ENCODE assay signal across 8 cellular contexts in the genomic region with DNA sequence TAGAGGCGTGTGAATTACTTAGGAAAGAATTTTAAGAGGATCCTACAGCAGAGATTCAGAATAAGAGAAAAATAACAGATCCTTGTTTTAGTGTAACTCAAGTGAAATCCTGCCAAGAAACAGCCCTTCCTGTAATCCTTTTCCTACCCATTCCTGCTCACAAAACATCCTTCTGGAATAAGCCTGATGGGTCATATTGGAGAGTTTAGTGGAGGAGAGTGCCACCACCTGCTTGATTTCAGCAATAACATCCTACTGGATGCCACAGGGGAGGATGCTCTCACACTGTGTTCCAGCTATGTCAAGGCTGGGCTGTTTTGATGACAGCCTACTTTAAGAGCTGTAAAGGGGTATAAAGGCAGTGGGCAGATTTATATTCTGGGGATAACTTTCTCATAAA. TPM values are rescaled to one million over a fixed set of nuclear protein-coding genes. Genes with fewer than 3 reads are reported as not detected.
DNase-seq lines count a peak whose midpoint lies in the region; ATAC-seq, FAIRE-seq and TF ChIP-seq lines count a peak whose summit lies in the region.

No MANE protein-coding gene starts in this region.

- H3K36me3 Mint-ChIP-seq in neural progenitor cell (no peaks in the 10 kb centered on the region), natural killer cell (no peaks in the 10 kb centered on the region)

- H3K4me1 Mint-ChIP-seq in neural progenitor cell (no peaks in the 10 kb centered on the region), natural killer cell (no peaks in the 10 kb centered on the region)

- no peaks in the 10 kb centered on the region for H3F3A ChIP-seq in neural progenitor cell (ENCODE audit: low read depth)

- H4K20me1 ChIP-seq in neural progenitor cell (ENCODE audit: low read depth) = no peaks in the 10 kb centered on the region

- no peak overlapping the region for H3K9ac ChIP-seq in neural progenitor cell

- no peak overlapping the region for H3K4me3 ChIP-seq in BE2C (ENCODE audit: low read depth, low read length)
- H3K4me3 ChIP-seq in HEK293 (ENCODE audit: low read depth, low read length) = no peak overlapping the region
- H3K4me3 ChIP-seq in dorsolateral prefrontal cortex = no peak overlapping the region
- H3K4me3 ChIP-seq in neural progenitor cell = no peak overlapping the region

- H3K4me3 Mint-ChIP-seq in neural progenitor cell = no peak overlapping the region
- no peak overlapping the region for H3K4me3 Mint-ChIP-seq in natural killer cell

- peak overlapping the region; percentile 48 for H2AFZ ChIP-seq in neural progenitor cell (replicated peaks)

- H3K27me3 Mint-ChIP-seq in neural progenitor cell (ENCODE audit: insufficient read depth, low read depth) = no peaks in the 10 kb centered on the region
- H3K27me3 Mint-ChIP-seq in natural killer cell (ENCODE audit: low read depth in 2 of 2) = no peaks in the 10 kb centered on the region

- intact Hi-C loops in dorsolateral prefrontal cortex (cut with DNase I) = no loop called here
- intact Hi-C loops in natural killer cell (cut with micrococcal nuclease) = no loop called here

- no peaks in the 10 kb centered on the region for H3K27me3 ChIP-seq in BE2C
- no peaks in the 10 kb centered on the region for H3K27me3 ChIP-seq in dorsolateral prefrontal cortex
- H3K27me3 ChIP-seq in neural progenitor cell = no peaks in the 10 kb centered on the region

- H3K4me1 ChIP-seq in BE2C (no peaks in the 10 kb centered on the region), HEK293 (ENCODE audit: control insufficient read depth, insufficient read depth, low read length) (no peaks in the 10 kb centered on the region), neural progenitor cell (no peaks in the 10 kb centered on the region)

- POLR2A ChIA-PET in HEK293 (lab: Yijun Ruan, JAX) = no interaction called here

- H3K79me2 ChIP-seq in neural progenitor cell (ENCODE audit: low read depth) = no peaks in the 10 kb centered on the region

- no peak for TF ChIP-seq POLR2A in H54 (IDR thresholded peaks at IDR 0.05; ENCODE audit: low read depth, low read length)

- DNase-seq in BE2C (peak; percentile 4), NCI-H524 treated with DMSO at 0.1 percent for 48 hours (lab: John Stamatoyannopoulos, UW) (peak; percentile 4), dorsolateral prefrontal cortex (peak in 1 of 10 donors; percentile 19), neural progenitor cell (ENCODE audit: low spot score) (peak; percentile 70), AG08396 (ENCODE audit: low spot score) (no peak), natural killer cell (no peak), H54 (ENCODE audit: insufficient read length, low spot score) (no peak)

- no peak for ATAC-seq in natural killer cell

- H3K27ac Mint-ChIP-seq in neural progenitor cell = no peak overlapping the region
- no peak overlapping the region for H3K27ac Mint-ChIP-seq in natural killer cell

- H3K27ac ChIP-seq in HEK293 (ENCODE audit: extremely low read depth, low read depth, low read length) (no peak overlapping the region), dorsolateral prefrontal cortex (no peak overlapping the region), neural progenitor cell (no peak overlapping the region)

- FAIRE-seq in H54 (lab: Jason Lieb, UNC) = no peak

- H3K9me3 Mint-ChIP-seq in neural progenitor cell (no peaks in the 10 kb centered on the region), natural killer cell (peaks cover 7 to 9% of the 10 kb centered on the region in 2 donors)

- no peak overlapping the region for H3K4me2 ChIP-seq in neural progenitor cell

- CTCF ChIA-PET in HEK293 (lab: Yijun Ruan, JAX) = interaction anchor here (0.6 to 2.7 kb wide), 16 partner anchors 8 to 284 kb away, joined by 3 to 28 read pairs (median 4); no protein-coding TSS in a partner anchor

- no peaks in the 10 kb centered on the region for H3K36me3 ChIP-seq in BE2C
- no peaks in the 10 kb centered on the region for H3K36me3 ChIP-seq in HEK293 (ENCODE audit: control insufficient read depth in 2 of 2, insufficient read depth in 1 of 2, low read length in 2 of 2)
- no peaks in the 10 kb centered on the region for H3K36me3 ChIP-seq in neural progenitor cell

- H3K9me3 ChIP-seq in BE2C (no peaks in the 10 kb centered on the region), HEK293 (ENCODE audit: control insufficient read depth, insufficient read depth, low read depth, low read length) (no peaks in the 10 kb centered on the region), neural progenitor cell (ENCODE audit: low read depth) (no peaks in the 10 kb centered on the region)

- TF ChIP-seq CTCF in BE2C (IDR thresholded peaks at IDR 0.05; ENCODE audit: low read depth, low read length) (peak; percentile 41), HEK293 (tag by site-specific recombination; IDR thresholded peaks at IDR 0.05) (peak; percentile 63; the same call in 1 of the 2 replicates), dorsolateral prefrontal cortex (IDR thresholded peaks at IDR 0.05 in 54 of 56, conservative IDR thresholded peaks at IDR 0.05 in 2 of 56; ENCODE audit: low read depth in 1 of 56, partially characterized antibody in 56 of 56) (peak in 55 of 56 donors; percentile 13 to 72 (median 55)), neural progenitor cell (IDR thresholded peaks at IDR 0.05) (peak; percentile 76), natural killer cell (IDR thresholded peaks at IDR 0.05) (no peak)

TF ChIP-seq in HEK293, 187 proteins besides CTCF, POLR2A, EP300 and RAD21:
- no peak for TF ChIP-seq ZNF16 (tag by site-specific recombination; IDR thresholded peaks at IDR 0.05; ENCODE audit: low read depth)
- no peak for TF ChIP-seq SP2 (tag by site-specific recombination; IDR thresholded peaks at IDR 0.05)
- no peak for TF ChIP-seq ZNF560 (tag by site-specific recombination; IDR thresholded peaks at IDR 0.05; ENCODE audit: borderline replicate concordance)
- 0 out of 2 replicates have a peak, but pooled peaks have one; percentile 28 for TF ChIP-seq ZFP37 (tag by site-specific recombination; IDR thresholded peaks at IDR 0.05)
- no peak for TF ChIP-seq MEIS1 (CRISPR knock-in tag; IDR thresholded peaks at IDR 0.05; ENCODE audit: borderline replicate concordance)
- no peak for TF ChIP-seq ZIC2 (tag by site-specific recombination; IDR thresholded peaks at IDR 0.05)
- peak; percentile 80 for TF ChIP-seq ZNF654 (tag by site-specific recombination; IDR thresholded peaks at IDR 0.05; ENCODE audit: low read depth)
- no peak for TF ChIP-seq ZNF223 (tag by site-specific recombination; IDR thresholded peaks at IDR 0.05)
- peak; percentile 60; the same call in 1 of the 2 replicates for TF ChIP-seq IKZF3 (tag by site-specific recombination; IDR thresholded peaks at IDR 0.05)

RNA-seq across cellular contexts. Expression of a gene that starts 54.8 kb away (rescaled TPM):
- not detected for polyA plus RNA-seq in BE2C (2012; ENCODE audit: insufficient read depth, insufficient read length, low read depth)
- total RNA-seq in dorsolateral prefrontal cortex = 1 to 10 TPM in 52 of 120 experiments, under 1 TPM in 55, not detected in 13; 0.17 to 4.6 (median 1.00) TPM
- 0.31 and 0.51 TPM in 2 replicates for total RNA-seq in neural progenitor cell (ENCODE audit: low replicate concordance)
- not detected for total RNA-seq in natural killer cell

Comparison
In these comparisons a context has a peak if more than half of its experiments do, and no peak if none do; other contexts are left out.
1. DNase-seq: peak in BE2C (single experiment), NCI-H524 treated with DMSO at 0.1 percent for 48 hours (single experiment) and neural progenitor cell (single experiment); none in AG08396 (single experiment), natural killer cell (single experiment) and H54 (single experiment).